In the genomic region with DNA sequence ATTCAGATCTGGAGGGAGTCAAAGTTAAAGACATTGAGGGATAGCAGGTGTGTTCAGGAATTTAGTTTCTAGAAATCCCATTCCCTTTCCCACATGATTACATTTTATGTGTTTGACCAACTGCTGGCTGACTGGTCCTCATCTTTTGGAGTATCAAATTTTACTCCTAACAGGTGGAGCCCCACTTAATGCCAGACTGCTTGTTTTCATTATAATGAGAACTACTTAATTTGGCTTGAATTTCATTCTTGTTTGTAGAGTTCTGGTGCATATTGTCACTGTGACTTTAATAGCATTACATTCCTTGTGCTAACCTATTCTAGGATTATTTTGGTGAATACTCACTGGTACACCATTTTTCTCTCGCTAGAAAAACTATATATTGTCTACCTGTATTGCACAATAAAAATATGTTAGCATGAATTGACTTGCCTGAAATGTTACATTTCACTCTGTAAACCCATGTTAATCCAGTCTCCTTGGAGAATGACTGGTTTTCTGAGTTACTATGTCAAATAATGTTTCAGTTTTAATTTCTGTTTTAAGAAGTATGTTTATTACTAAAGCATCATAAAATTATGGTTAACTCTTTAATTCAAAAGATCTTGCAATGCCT, we compare ENCODE assay signal across 1 cellular context.
A peak's percentile ranks its signal among the peaks of the same experiment; 100 is the strongest.
TF ChIP-seq lines count a peak whose summit lies in the region.

No MANE protein-coding gene starts in this region.

TF ChIP-seq in HepG2, 621 proteins besides CTCF, POLR2A, EP300 and RAD21:
- TF ChIP-seq SNAPC2 (CRISPR knock-in tag; IDR thresholded peaks at IDR 0.05) (no peak), CEBPB (IDR thresholded peaks at IDR 0.05; ENCODE audit: borderline replicate concordance, low read depth, low read length) (peak; percentile 42; the same call in 1 of the 2 replicates)
